ENCODE assay signal across 18 cellular contexts in the genomic region with DNA sequence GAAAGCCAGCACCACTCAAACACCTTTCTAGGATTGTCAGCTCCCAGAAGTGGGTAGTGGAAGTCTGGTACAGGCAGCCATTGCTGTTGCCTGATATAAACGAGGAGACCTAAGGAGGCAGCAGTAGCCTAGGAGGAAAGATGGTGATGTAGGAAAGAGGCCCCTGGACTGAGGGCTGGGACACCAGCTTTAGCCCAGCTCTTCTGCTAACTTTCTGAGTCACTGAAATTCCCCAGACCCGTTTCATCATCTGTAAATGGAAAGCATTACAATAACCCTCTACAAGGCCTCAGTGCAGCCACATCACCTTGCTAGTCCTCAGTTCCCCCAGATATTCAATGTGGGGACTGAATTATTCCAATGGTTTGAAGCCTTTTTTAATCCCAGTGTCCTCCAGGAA.
A peak's percentile ranks its signal among the peaks of the same experiment; 100 is the strongest.
DNase-seq lines count a peak whose midpoint lies in the region; ATAC-seq, FAIRE-seq and TF ChIP-seq lines count a peak whose summit lies in the region.
"Had no signal": no experiment of that assay in that cellular context is flagged by ENCODE, and none has a peak within 500 bp of the region (broad histone marks: within the 10 kb centered on the region; RNA-seq: fewer than 3 reads in every experiment).

No MANE protein-coding gene starts in this region.

- dilution Hi-C loops in IMR-90 (cut with HindIII; ENCODE audit: low sequenced_read_pairs, unreplicated experiment), result no loop called here

- H3K23ac ChIP-seq in IMR-90 (ENCODE audit: low read depth, low read length), result no peak overlapping the region

- H2BK120ac ChIP-seq in IMR-90 (ENCODE audit: low read depth, low read length), result peak overlapping the region; percentile 69

- peaks cover 28% of the 10 kb centered on the region for H3K4me1 ChIP-seq in IMR-90 (ENCODE audit: control insufficient read depth, insufficient read depth, low read length)
- peaks cover 0 to 53% (median 7%) of the 10 kb centered on the region in 4 donors for H3K4me1 ChIP-seq in tibial nerve
- H3K4me1 ChIP-seq in pancreas, result no peaks in the 10 kb centered on the region

- 0 out of 2 replicates have a peak overlapping the region, but pooled peaks have one; percentile 61 for H2AK5ac ChIP-seq in IMR-90 (ENCODE audit: low read depth, low read length)

- no peak overlapping the region for H3K4me3 ChIP-seq in IMR-90 (ENCODE audit: insufficient read depth, low read depth, low read length)
- no peak overlapping the region for H3K4me3 ChIP-seq in tibial nerve
- H3K4me3 ChIP-seq in pancreas, result no peak overlapping the region
- H3K4me3 ChIP-seq: lung, testis had no signal

- peaks cover 5% of the 10 kb centered on the region; the same call in 1 of the 2 replicates for H3K9me1 ChIP-seq in IMR-90 (ENCODE audit: insufficient read depth, low read length)

- H2AFZ ChIP-seq in IMR-90 (replicated peaks; ENCODE audit: low read length, poor library complexity), result no peak overlapping the region

- peak overlapping the region; percentile 94 for H3K18ac ChIP-seq in IMR-90 (ENCODE audit: low read depth, low read length)

- no peaks in the 10 kb centered on the region for H3K36me3 ChIP-seq in IMR-90 (ENCODE audit: control insufficient read depth, insufficient read depth, low read length)
- no peaks in the 10 kb centered on the region for H3K36me3 ChIP-seq in tibial nerve
- H3K36me3 ChIP-seq in pancreas, result no peaks in the 10 kb centered on the region

- H3K27ac ChIP-seq in IMR-90 (ENCODE audit: insufficient read depth, low read length) (no peak overlapping the region; the same call in 1 of the 2 replicates), tibial nerve (peak overlapping the region; percentile 22 to 78 (median 57)), pancreas (no peak overlapping the region)

- H3K27ac Mint-ChIP-seq in activated naive CD4-positive, alpha-beta T cell treated with anti-CD3 and anti-CD28 coated beads for 36 hours, result no peak overlapping the region
- H3K27ac Mint-ChIP-seq in activated naive CD4-positive, alpha-beta T cell treated with anti-CD3 and anti-CD28 coated beads, Interleukin-2, amount 10 ng/mL, durations not matched to agents 7 days and 5 days, result no peak overlapping the region

- no peak overlapping the region for H3K9ac ChIP-seq in IMR-90 (ENCODE audit: low read depth, low read length)

- peaks cover 4% of the 10 kb centered on the region for H3K27me3 Mint-ChIP-seq in activated naive CD4-positive, alpha-beta T cell treated with anti-CD3 and anti-CD28 coated beads for 36 hours (ENCODE audit: low read depth)
- peaks cover 4% of the 10 kb centered on the region for H3K27me3 Mint-ChIP-seq in activated naive CD4-positive, alpha-beta T cell treated with anti-CD3 and anti-CD28 coated beads, Interleukin-2, amount 10 ng/mL, durations not matched to agents 7 days and 5 days

- FAIRE-seq in pancreas (lab: Jason Lieb, UNC), result no peak
- FAIRE-seq: D721Med, endothelial cell of umbilical vein, small intestine had no signal

- TF ChIP-seq EP300 in tibial nerve (IDR thresholded peaks at IDR 0.05), result no peak

- intact Hi-C loops in activated naive CD4-positive, alpha-beta T cell treated with anti-CD3 and anti-CD28 coated beads for 36 hours (cut with micrococcal nuclease), result no loop called here
- intact Hi-C loops in IMR-90 (cut with micrococcal nuclease), result no loop called here
- intact Hi-C loops in pancreas (cut with DNase I), result no loop called here

- no peak overlapping the region for H3K4me3 Mint-ChIP-seq in activated naive CD4-positive, alpha-beta T cell treated with anti-CD3 and anti-CD28 coated beads for 36 hours
- no peak overlapping the region for H3K4me3 Mint-ChIP-seq in activated naive CD4-positive, alpha-beta T cell treated with anti-CD3 and anti-CD28 coated beads, Interleukin-2, amount 10 ng/mL, durations not matched to agents 7 days and 5 days

- peak overlapping the region; percentile 3; the same call in 1 of the 3 replicates for H2BK15ac ChIP-seq in IMR-90 (ENCODE audit: low read depth, low read length)

- no peaks in the 10 kb centered on the region for H3K36me3 Mint-ChIP-seq in activated naive CD4-positive, alpha-beta T cell treated with anti-CD3 and anti-CD28 coated beads for 36 hours (ENCODE audit: low read depth)
- H3K36me3 Mint-ChIP-seq in activated naive CD4-positive, alpha-beta T cell treated with anti-CD3 and anti-CD28 coated beads, Interleukin-2, amount 10 ng/mL, durations not matched to agents 7 days and 5 days, result no peaks in the 10 kb centered on the region

- no peak overlapping the region for H3K56ac ChIP-seq in IMR-90 (ENCODE audit: extremely low read depth, insufficient read depth, low read length)

- no CpG with 5 or more reads among the region's 2 CpGs for WGBS in IMR-90 (ENCODE audit: extremely low coverage in 2 of 2, insufficient read length in 1 of 2), 2 experiments
- WGBS in tibial nerve, 2 donors, result 60 to 79% methylated on average over 2 of the region's 2 CpGs
- WGBS in pancreas, 2 donors, result 69 to 85% methylated on average over 2 of the region's 2 CpGs

- H3K9me3 Mint-ChIP-seq in activated naive CD4-positive, alpha-beta T cell treated with anti-CD3 and anti-CD28 coated beads for 36 hours, result peaks cover 1% of the 10 kb centered on the region
- no peaks in the 10 kb centered on the region for H3K9me3 Mint-ChIP-seq in activated naive CD4-positive, alpha-beta T cell treated with anti-CD3 and anti-CD28 coated beads, Interleukin-2, amount 10 ng/mL, durations not matched to agents 7 days and 5 days

- no peak overlapping the region for H2BK5ac ChIP-seq in IMR-90 (ENCODE audit: low read depth, low read length, poor library complexity, severe bottlenecking)

- peak; percentile 28 for DNase-seq in activated naive CD4-positive, alpha-beta T cell treated with anti-CD3 and anti-CD28 coated beads for 36 hours
- no peak for DNase-seq in activated naive CD4-positive, alpha-beta T cell treated with anti-CD3 and anti-CD28 coated beads, Interleukin-2, amount 10 ng/mL, durations not matched to agents 7 days and 5 days
- DNase-seq in IMR-90, result peak; percentile 80
- peak; percentile 67 for DNase-seq in fibroblast of peridontal ligament (ENCODE audit: extremely low read depth)
- no peak for DNase-seq in tibial nerve (ENCODE audit: low spot score in 2 of 2)
- no peak for DNase-seq in NCI-H2227 treated with DMSO at 0.1 percent for 48 hours (lab: John Stamatoyannopoulos, UW)
- DNase-seq in NCI-H2107 treated with DMSO at 0.1 percent for 48 hours (lab: John Stamatoyannopoulos, UW; ENCODE audit: unreplicated experiment), result no peak
- no peak for DNase-seq in pancreas
- DNase-seq: ACHN; activated CD4-positive, alpha-beta T cell treated with anti-CD3 and anti-CD28 coated beads, Interleukin-2, amount 50 U/mL, for 48 hours; activated naive CD4-positive, alpha-beta T cell; NCI-H1694; NCI-H82; small intestine; testis had no signal

- H4K91ac ChIP-seq in IMR-90 (ENCODE audit: insufficient read depth, low read depth, low read length), result peak overlapping the region; percentile 31; the same call in 1 of the 2 replicates

- H3K79me1 ChIP-seq in IMR-90 (ENCODE audit: low read depth in 1 of 2, low read length in 2 of 2), result no peaks in the 10 kb centered on the region

- H3K4me2 ChIP-seq in IMR-90 (ENCODE audit: low read depth, low read length), result no peak overlapping the region

- no peak overlapping the region for H3K14ac ChIP-seq in IMR-90 (replicated peaks; ENCODE audit: low read depth, low read length)

- H3K9me3 ChIP-seq in IMR-90 (ENCODE audit: control insufficient read depth, insufficient read depth, low read length), result no peaks in the 10 kb centered on the region
- H3K9me3 ChIP-seq in tibial nerve, result no peaks in the 10 kb centered on the region
- H3K9me3 ChIP-seq in pancreas, result no peaks in the 10 kb centered on the region
- H3K9me3 ChIP-seq: testis had no signal

- H4K20me1 ChIP-seq in IMR-90 (ENCODE audit: insufficient read depth, low read length), result no peaks in the 10 kb centered on the region

- ATAC-seq in IMR-90 (ENCODE audit: low read depth) (peak; percentile 58), pancreas (no peak)

- no peak for TF ChIP-seq CTCF in IMR-90 (conservative IDR thresholded peaks at IDR 0.05; ENCODE audit: low read depth, low read length)
- TF ChIP-seq CTCF in tibial nerve (IDR thresholded peaks at IDR 0.05), result no peak
- TF ChIP-seq CTCF in pancreas (IDR thresholded peaks at IDR 0.05), result no peak

- no TSS peak for BruUV-seq in IMR-90 (replicated peaks; lab: Mats Ljungman, UMichigan)

- H2AK9ac ChIP-seq in IMR-90 (replicated peaks; ENCODE audit: low read depth, low read length, poor library complexity), result peak overlapping the region; percentile 13

- H2BK20ac ChIP-seq in IMR-90 (ENCODE audit: low read depth, low read length), result peak overlapping the region; percentile 50

- POLR2A ChIA-PET in IMR-90 (lab: Charles Lee; ENCODE audit: unreplicated experiment), result no interaction called here

- peak overlapping the region; percentile 60; the same call in 1 of the 2 replicates for H3K4ac ChIP-seq in IMR-90 (ENCODE audit: low read depth, low read length)

- H3K27me3 ChIP-seq in IMR-90 (ENCODE audit: control insufficient read depth, insufficient read depth, low read length) (no peaks in the 10 kb centered on the region), tibial nerve (no peaks in the 10 kb centered on the region), pancreas (no peaks in the 10 kb centered on the region)
- H3K27me3 ChIP-seq: testis had no signal

- peak overlapping the region; percentile 13 to 36; a peak in 2 of 4 replicates for H4K8ac ChIP-seq in IMR-90 (ENCODE audit: low read depth in 2 of 2, low read length in 2 of 2)

- in situ Hi-C loops in IMR-90 (cut with MboI; ENCODE audit: low sequenced_read_pairs), result no loop called here

- CTCF ChIA-PET in activated naive CD4-positive, alpha-beta T cell treated with anti-CD3 and anti-CD28 coated beads for 36 hours (lab: Charles Lee), result interaction anchor here (0.9 to 1.6 kb wide), 3 partner anchors 14 to 121 kb away, joined by 3 read pairs; no protein-coding TSS in a partner anchor
- CTCF ChIA-PET in activated naive CD4-positive, alpha-beta T cell treated with anti-CD3 and anti-CD28 coated beads, Interleukin-2, amount 10 ng/mL, durations not matched to agents 7 days and 5 days (lab: Charles Lee), result interaction anchor here (5.5 kb wide), 1 partner anchor 16 kb away, joined by 22 read pairs; no protein-coding TSS in a partner anchor
- CTCF ChIA-PET in IMR-90 (lab: Yijun Ruan, JAX), result interaction anchor here (0.8 kb wide), 1 partner anchor 82 kb away, joined by 4 read pairs; no protein-coding TSS in a partner anchor

- no peak for TF ChIP-seq POLR2A in IMR-90 (IDR thresholded peaks at IDR 0.05; ENCODE audit: low read depth, low read length)
- TF ChIP-seq POLR2A in tibial nerve (IDR thresholded peaks at IDR 0.05), result no peak

- no peak for TF ChIP-seq RAD21 in IMR-90 (IDR thresholded peaks at IDR 0.05; ENCODE audit: low read length)

- peaks cover 18% of the 10 kb centered on the region for H3K4me1 Mint-ChIP-seq in activated naive CD4-positive, alpha-beta T cell treated with anti-CD3 and anti-CD28 coated beads for 36 hours (ENCODE audit: low read depth)
- H3K4me1 Mint-ChIP-seq in activated naive CD4-positive, alpha-beta T cell treated with anti-CD3 and anti-CD28 coated beads, Interleukin-2, amount 10 ng/mL, durations not matched to agents 7 days and 5 days, result peaks cover 2% of the 10 kb centered on the region

- H4K5ac ChIP-seq in IMR-90 (ENCODE audit: low read depth, low read length), result peak overlapping the region; percentile 89

Comparison
In these comparisons a context has a peak if more than half of its experiments do, and no peak if none do; other contexts are left out.
1. DNase-seq: peak in activated naive CD4-positive, alpha-beta T cell treated with anti-CD3 and anti-CD28 coated beads for 36 hours (single experiment), IMR-90 (single experiment) and fibroblast of peridontal ligament (single experiment); none in activated naive CD4-positive, alpha-beta T cell treated with anti-CD3 and anti-CD28 coated beads, Interleukin-2, amount 10 ng/mL, durations not matched to agents 7 days and 5 days (single experiment), tibial nerve (0 of 2), NCI-H2227 treated with DMSO at 0.1 percent for 48 hours (single experiment), NCI-H2107 treated with DMSO at 0.1 percent for 48 hours (single experiment) and pancreas (0 of 6).
2. H3K27ac ChIP-seq: peak in tibial nerve (4 of 4); none in IMR-90 (single experiment) and pancreas (0 of 4).